Comparison of ENCODE assay signal across 8 cellular contexts in the genomic region with DNA sequence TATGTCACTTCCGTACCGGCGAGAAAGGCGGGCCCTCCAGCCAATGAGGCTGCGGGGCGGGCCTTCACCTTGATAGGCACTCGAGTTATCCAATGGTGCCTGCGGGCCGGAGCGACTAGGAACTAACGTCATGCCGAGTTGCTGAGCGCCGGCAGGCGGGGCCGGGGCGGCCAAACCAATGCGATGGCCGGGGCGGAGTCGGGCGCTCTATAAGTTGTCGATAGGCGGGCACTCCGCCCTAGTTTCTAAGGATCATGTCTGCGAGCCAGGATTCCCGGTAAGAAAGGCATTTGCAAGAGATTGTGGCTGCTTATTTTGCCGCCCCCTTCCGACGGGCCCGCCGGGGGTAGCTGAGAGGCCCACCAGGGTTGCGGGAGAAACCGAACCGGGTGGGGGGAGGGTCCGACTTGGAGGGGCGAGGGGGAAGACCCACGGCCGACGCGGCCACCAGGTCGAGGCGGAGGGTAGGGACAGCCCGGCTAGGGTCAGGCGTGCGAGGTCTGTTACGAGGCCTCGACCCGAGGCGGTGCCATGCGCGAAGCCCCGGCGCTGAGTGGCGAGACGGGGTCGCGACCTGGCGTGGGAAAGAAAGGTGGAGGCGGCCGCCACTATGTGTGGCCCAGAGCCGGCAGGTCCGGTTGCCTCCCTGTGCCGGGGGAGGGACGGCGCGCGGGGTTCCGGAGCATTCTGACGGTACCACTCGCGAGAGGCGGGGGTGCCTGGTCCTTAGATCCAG. TPM values are rescaled to one million over a fixed set of nuclear protein-coding genes. Genes with fewer than 3 reads are reported as not detected.
DNase-seq lines count a peak whose midpoint lies in the region; ATAC-seq and TF ChIP-seq lines count a peak whose summit lies in the region.

No MANE protein-coding gene starts in this region.

- intact Hi-C loops in left lung (cut with DNase I), result no loop called here

- H3K27me3 ChIP-seq in left lung, result no peaks in the 10 kb centered on the region

- peaks cover 0 to 76% of the 10 kb centered on the region in 2 donors for H3K36me3 ChIP-seq in left lung

- peak; percentile 76 for ATAC-seq in HG03469 (IDR thresholded peaks at IDR 0.05; ENCODE audit: unreplicated experiment)
- ATAC-seq in left lung, result peak; percentile 92

- peak; percentile 99 for TF ChIP-seq POLR2A in GM19099 (IDR thresholded peaks at IDR 0.05; ENCODE audit: extremely low read depth, insufficient read length, low read depth)

- H3K4me1 ChIP-seq in left lung, result peaks cover 18 to 53% of the 10 kb centered on the region in 2 donors

- DNase-seq in AG09319 (ENCODE audit: extremely low read depth, low read depth), result peak; percentile 99
- DNase-seq in NCI-H774 (lab: John Stamatoyannopoulos, UW), result peak; percentile 94
- DNase-seq in activated CD4-positive, alpha-beta T cell treated with anti-CD3 and anti-CD28 coated beads, Interleukin-2, amount 50 U/mL, for 24 hours (ENCODE audit: low read depth in 1 of 2, low spot score in 1 of 2), result peak; percentile 99 to 100
- DNase-seq in coronary artery (ENCODE audit: low spot score), result peak; percentile 100
- DNase-seq in left lung, result peak; percentile 98 to 99
- DNase-seq in stimulated activated CD4-positive, alpha-beta T cell treated with anti-CD3 and anti-CD28 coated beads, Interleukin-2, amount 100 ng/mL, for 48 hours, result peak; percentile 99 to 100

- H3K4me3 ChIP-seq in coronary artery (peak overlapping the region; percentile 92), left lung (peak overlapping the region; percentile 100)

- no peaks in the 10 kb centered on the region for H3K9me3 ChIP-seq in left lung

- peak overlapping the region; percentile 99 for H3K27ac ChIP-seq in coronary artery
- peak overlapping the region; percentile 97 to 98 for H3K27ac ChIP-seq in left lung

- TF ChIP-seq CTCF in AG09319 (IDR thresholded peaks at IDR 0.05; ENCODE audit: low read depth, low read length) (no peak), coronary artery (IDR thresholded peaks at IDR 0.05) (no peak), left lung (IDR thresholded peaks at IDR 0.05) (peak in 1 of 2 donors; percentile 27)

RNA-seq across cellular contexts. Expression of gene CD68, which starts 6.7 kb away (rescaled TPM):
- 100 to 1,000 TPM; 305 to 427 TPM for total RNA-seq in left lung

RNA-seq across cellular contexts. Expression of gene MPDU1, which starts 10.9 kb away (rescaled TPM):
- 10 to 100 TPM; 81.4 to 87.5 TPM for total RNA-seq in left lung

RNA-seq across cellular contexts. Expression of gene SENP3, which starts 11.0 kb away (rescaled TPM):
- total RNA-seq in left lung, result 10 to 100 TPM; 43.5 to 48.6 TPM

RNA-seq across cellular contexts. Expression of gene TNFSF13, which starts 14.2 kb away (rescaled TPM):
- 10 to 100 TPM; 79.2 to 87.4 TPM for total RNA-seq in left lung

RNA-seq across cellular contexts. Expression of gene SOX15, which starts 17.1 kb away (rescaled TPM):
- under 1 TPM in 1 of 2 donors, not detected in 1; 0.31 TPM for total RNA-seq in left lung

Comparison
In these comparisons a context has a peak if more than half of its experiments do, and no peak if none do; other contexts are left out.
1. Peak in every context shown above with its lines: DNase-seq, ATAC-seq, H3K4me3 ChIP-seq and H3K27ac ChIP-seq.